9 cellular contexts compared by ENCODE assay signal in genomic region chr3:42591811-42592210, GRCh38. TPM values are rescaled to one million over a fixed set of nuclear protein-coding genes. Genes with fewer than 3 reads are reported as not detected.
A peak's percentile ranks its signal among the peaks of the same experiment; 100 is the strongest.
DNase-seq lines count a peak whose midpoint lies in the region; ATAC-seq and TF ChIP-seq lines count a peak whose summit lies in the region.
"Had no signal": no experiment of that assay in that cellular context is flagged by ENCODE, and none has a peak within 500 bp of the region (broad histone marks: within the 10 kb centered on the region; RNA-seq: fewer than 3 reads in every experiment).

No MANE protein-coding gene starts in this region.

- H4K20me1 ChIP-seq in DOHH2 (ENCODE audit: control insufficient read depth, insufficient read depth, low read depth, low read length): no peaks in the 10 kb centered on the region

- H3K27me3 Mint-ChIP-seq in endothelial cell (ENCODE audit: unreplicated experiment): peaks cover 14% of the 10 kb centered on the region

- H3K4me2 ChIP-seq in DOHH2 (ENCODE audit: low read length) (peak overlapping the region; percentile 71), trophoblast cell (ENCODE audit: low read length) (peak overlapping the region; percentile 64)

- no peak overlapping the region for H4K91ac ChIP-seq in trophoblast cell (ENCODE audit: low read depth, low read length)

- peaks cover 40% of the 10 kb centered on the region for H3K4me1 Mint-ChIP-seq in endothelial cell (ENCODE audit: unreplicated experiment)

- H2AFZ ChIP-seq in trophoblast cell (ENCODE audit: insufficient read depth, low read length, poor library complexity): no peak overlapping the region

- H3K79me1 ChIP-seq in trophoblast cell (ENCODE audit: low read length): peaks cover 7% of the 10 kb centered on the region

- peak overlapping the region; percentile 74 for H3K27ac Mint-ChIP-seq in endothelial cell (ENCODE audit: unreplicated experiment)

- peaks cover 21% of the 10 kb centered on the region for H3K36me3 Mint-ChIP-seq in endothelial cell (ENCODE audit: low read depth, unreplicated experiment)

- in situ Hi-C loops in Panc1 (cut with HindIII; ENCODE audit: low pct_unique_long_range_greater_than_20kb, low sequenced_read_pairs): no loop called here

- peaks cover 53% of the 10 kb centered on the region for H3K79me2 ChIP-seq in DOHH2 (ENCODE audit: control insufficient read depth, low read length)
- H3K79me2 ChIP-seq in trophoblast cell (ENCODE audit: control insufficient read depth, insufficient read depth, low read length, poor library complexity): peaks cover 6% of the 10 kb centered on the region

- no peak overlapping the region for H2BK12ac ChIP-seq in trophoblast cell (ENCODE audit: low read length)

- no peak overlapping the region for H3K18ac ChIP-seq in trophoblast cell (ENCODE audit: low read length)

- no peak overlapping the region for H3K9ac ChIP-seq in trophoblast cell (ENCODE audit: low read length)

- H3K9me3 Mint-ChIP-seq in endothelial cell (ENCODE audit: unreplicated experiment): no peaks in the 10 kb centered on the region

- WGBS in trophoblast cell (ENCODE audit: extremely low coverage, insufficient coverage, insufficient read length): no CpG with 5 or more reads among the region's 4 CpGs

- H3K4me3 ChIP-seq in DOHH2 (ENCODE audit: low read length): peak overlapping the region; percentile 78
- H3K4me3 ChIP-seq in Panc1 (ENCODE audit: low read depth in 2 of 2, low read length in 2 of 2): peak overlapping the region; percentile 55 to 72
- no peak overlapping the region for H3K4me3 ChIP-seq in trophoblast cell (ENCODE audit: low read depth, low read length)

- H3K9me3 ChIP-seq in DOHH2 (ENCODE audit: control insufficient read depth, insufficient read depth, low read length): no peaks in the 10 kb centered on the region
- no peaks in the 10 kb centered on the region for H3K9me3 ChIP-seq in Panc1 (ENCODE audit: control insufficient read depth, insufficient read depth, low read depth, low read length)
- no peaks in the 10 kb centered on the region for H3K9me3 ChIP-seq in trophoblast cell (ENCODE audit: insufficient read depth, low read depth, low read length)

- peak overlapping the region; percentile 81 for H3K4ac ChIP-seq in trophoblast cell (ENCODE audit: low read depth, low read length)

- H2BK5ac ChIP-seq in trophoblast cell (ENCODE audit: low read depth, low read length, poor library complexity): no peak overlapping the region

- POLR2A ChIA-PET in Panc1 (lab: Charles Lee): no interaction called here

- intact Hi-C loops in Panc1 (cut with micrococcal nuclease; ENCODE audit: unreplicated experiment): no loop called here

- H3K27ac ChIP-seq in DOHH2 (ENCODE audit: low read depth, low read length) (peak overlapping the region; percentile 48), Panc1 (ENCODE audit: low read length) (peak overlapping the region; percentile 61), trophoblast cell (ENCODE audit: low read depth, low read length) (no peak overlapping the region)
- H3K27ac ChIP-seq: cardiac muscle cell had no signal

- peak overlapping the region; percentile 67 for H4K8ac ChIP-seq in trophoblast cell (ENCODE audit: low read depth, low read length)

- H3K36me3 ChIP-seq in DOHH2 (ENCODE audit: control insufficient read depth, low read length): peaks cover 55% of the 10 kb centered on the region
- H3K36me3 ChIP-seq in Panc1 (ENCODE audit: control insufficient read depth, insufficient read depth, low read length): no peaks in the 10 kb centered on the region
- H3K36me3 ChIP-seq in trophoblast cell (ENCODE audit: control insufficient read depth in 1 of 2, insufficient read depth in 2 of 2, low read length in 2 of 2): peaks cover 0 to 5% of the 10 kb centered on the region in 2 experiments

- peaks cover 28% of the 10 kb centered on the region for H3F3A ChIP-seq in DOHH2 (ENCODE audit: control insufficient read depth, insufficient read depth)

- H3K4me1 ChIP-seq in DOHH2 (ENCODE audit: control insufficient read depth, low read length) (peaks cover 40% of the 10 kb centered on the region), Panc1 (ENCODE audit: control insufficient read depth, insufficient read depth, low read length) (peaks cover 10% of the 10 kb centered on the region), trophoblast cell (ENCODE audit: control insufficient read depth in 1 of 2, insufficient read depth in 2 of 2, low read length in 2 of 2) (peaks cover 11 to 12% of the 10 kb centered on the region in 2 experiments)

- H3K27me3 ChIP-seq in DOHH2 (ENCODE audit: control insufficient read depth, low read length) (no peaks in the 10 kb centered on the region), Panc1 (ENCODE audit: control insufficient read depth, insufficient read depth, low read length) (no peaks in the 10 kb centered on the region), trophoblast cell (ENCODE audit: insufficient read depth, low read length) (no peaks in the 10 kb centered on the region)
- H3K27me3 ChIP-seq: cardiac muscle cell had no signal

- H3K14ac ChIP-seq in trophoblast cell (ENCODE audit: low read length): no peak overlapping the region

- no peak overlapping the region for H2AK5ac ChIP-seq in trophoblast cell (ENCODE audit: low read length)

- peak overlapping the region; percentile 97 for H3K4me3 Mint-ChIP-seq in endothelial cell (ENCODE audit: unreplicated experiment)

- no peak overlapping the region for H3K23ac ChIP-seq in trophoblast cell (ENCODE audit: low read length)

- no peak overlapping the region for H2BK120ac ChIP-seq in trophoblast cell (ENCODE audit: insufficient read depth, low read length, poor library complexity)

- CTCF ChIA-PET in Panc1 (lab: Charles Lee): no interaction called here

- no peak overlapping the region for H4K12ac ChIP-seq in trophoblast cell (ENCODE audit: low read depth, low read length)

- ATAC-seq in Panc1: no peak
- ATAC-seq in GM21576 (IDR thresholded peaks at IDR 0.05; ENCODE audit: unreplicated experiment): no peak
- no peak for ATAC-seq in HG03442 (IDR thresholded peaks at IDR 0.05; ENCODE audit: unreplicated experiment)
- no peak for ATAC-seq in HG02610 (IDR thresholded peaks at IDR 0.05; ENCODE audit: unreplicated experiment)

- DNase-seq in Panc1 (ENCODE audit: low read depth, low spot score): no peak
- DNase-seq in endothelial cell (ENCODE audit: low spot score): no peak
- DNase-seq in trophoblast cell: no peak
- DNase-seq in NCI-H128 (lab: John Stamatoyannopoulos, UW; ENCODE audit: unreplicated experiment): no peak

- no peak for TF ChIP-seq CTCF in DOHH2 (IDR thresholded peaks at IDR 0.05; ENCODE audit: low read depth, low read length, poor library complexity, severe bottlenecking)
- TF ChIP-seq CTCF in Panc1 (IDR thresholded peaks at IDR 0.05): no peak
- TF ChIP-seq CTCF in endothelial cell (IDR thresholded peaks at IDR 0.05; ENCODE audit: unreplicated experiment): no peak

- no peaks in the 10 kb centered on the region for H3K9me2 ChIP-seq in DOHH2 (replicated peaks; ENCODE audit: control insufficient read depth, low read length)

- no TSS peak for BruUV-seq in Panc1 (replicated peaks; lab: Mats Ljungman, UMichigan)

RNA-seq across cellular contexts. Expression of gene SS18L2, which starts 1.2 kb away (rescaled TPM):
- 27.5 TPM for total RNA-seq in Panc1 (2021; ENCODE audit: unreplicated experiment)
- polyA plus RNA-seq in Panc1 (2012; ENCODE audit: insufficient read length): 14.3 TPM
- 75.1 TPM for total RNA-seq in endothelial cell (ENCODE audit: unreplicated experiment)
- 38.8 and 38.9 TPM in 2 replicates for polyA plus RNA-seq in trophoblast cell (2013)

RNA-seq across cellular contexts. Expression of gene NKTR, which starts 8.7 kb away (rescaled TPM):
- 39.0 TPM for total RNA-seq in Panc1 (2021; ENCODE audit: unreplicated experiment)
- polyA plus RNA-seq in Panc1 (2012; ENCODE audit: insufficient read length): 11.0 TPM
- total RNA-seq in endothelial cell (ENCODE audit: unreplicated experiment): 118 TPM
- 35.3 and 36.7 TPM in 2 replicates for polyA plus RNA-seq in trophoblast cell (2013)

RNA-seq across cellular contexts. Expression of gene SEC22C, which starts 10.0 kb away (rescaled TPM):
- 45.9 TPM for total RNA-seq in Panc1 (2021; ENCODE audit: unreplicated experiment)
- polyA plus RNA-seq in Panc1 (2012; ENCODE audit: insufficient read length): 25.3 TPM
- total RNA-seq in endothelial cell (ENCODE audit: unreplicated experiment): 49.6 TPM
- 16.7 and 18.1 TPM in 2 replicates for polyA plus RNA-seq in trophoblast cell (2013)
